8 cellular contexts compared by ENCODE assay signal in the genomic region with DNA sequence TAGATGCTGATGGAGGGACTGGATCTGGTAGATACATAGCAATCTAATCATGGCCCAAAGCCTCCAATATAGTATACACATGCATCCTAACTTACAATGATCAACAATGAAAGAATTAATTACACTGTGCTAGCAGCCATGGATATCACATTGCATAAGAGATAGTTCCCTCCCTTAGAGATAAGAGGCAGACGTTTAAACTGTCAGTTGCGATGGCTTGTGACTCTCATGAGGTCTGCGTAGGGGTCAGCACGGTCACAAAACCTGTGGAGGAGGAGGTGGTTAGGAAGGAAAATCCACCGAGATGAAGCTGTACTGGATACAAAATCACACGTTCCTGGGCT. TPM values are rescaled to one million over a fixed set of nuclear protein-coding genes. Genes with fewer than 3 reads are reported as not detected.
DNase-seq lines count a peak whose midpoint lies in the region; ATAC-seq, FAIRE-seq and TF ChIP-seq lines count a peak whose summit lies in the region.

No MANE protein-coding gene starts in this region.

- H3K27me3 ChIP-seq in subcutaneous abdominal adipose tissue (ENCODE audit: control insufficient read depth in 5 of 5, insufficient read depth in 4 of 5, low read length in 5 of 5), result no peaks in the 10 kb centered on the region

- H3K4me3 ChIP-seq in iPS-18c (ENCODE audit: insufficient read depth, low read depth, low read length) (peak overlapping the region; percentile 92), subcutaneous abdominal adipose tissue (ENCODE audit: low read depth in 1 of 5, low read length in 5 of 5) (peak overlapping the region; percentile 71 to 91 (median 80))

- peak overlapping the region; percentile 95 for H3K4me3 Mint-ChIP-seq in activated CD8-positive, alpha-beta T cell treated with anti-CD3 and anti-CD28 coated beads for 36 hours

- CTCF ChIA-PET in activated CD8-positive, alpha-beta T cell treated with anti-CD3 and anti-CD28 coated beads for 36 hours (lab: Charles Lee), result interaction anchor here (0.7 to 3.1 kb wide), 6 partner anchors 9 to 77 kb away, joined by 3 to 15 read pairs (median 5); no protein-coding TSS in a partner anchor

- DNase-seq in SHP77 treated with DMSO at 0.1 percent for 48 hours (lab: John Stamatoyannopoulos, UW) (peak; percentile 10), SHP77 (lab: John Stamatoyannopoulos, UW) (no peak), NK-92 (lab: John Stamatoyannopoulos, UW; ENCODE audit: unreplicated experiment) (no peak), urothelium cell line (ENCODE audit: low spot score) (no peak)
- no peak for DNase-seq in activated CD8-positive, alpha-beta T cell treated with anti-CD3 and anti-CD28 coated beads for 36 hours

- no peak for ATAC-seq in activated CD8-positive, alpha-beta T cell treated with anti-CD3 and anti-CD28 coated beads for 36 hours
- no peak for ATAC-seq in GM18867 (IDR thresholded peaks at IDR 0.05; ENCODE audit: unreplicated experiment)

- peak overlapping the region in 2 of 5 donors; percentile 66 to 67 for H3K9ac ChIP-seq in subcutaneous abdominal adipose tissue (ENCODE audit: low read length in 5 of 5)

- peaks cover 2% of the 10 kb centered on the region for H3K36me3 Mint-ChIP-seq in activated CD8-positive, alpha-beta T cell treated with anti-CD3 and anti-CD28 coated beads for 36 hours (ENCODE audit: low read depth)

- TF ChIP-seq CTCF in activated CD8-positive, alpha-beta T cell treated with anti-CD3 and anti-CD28 coated beads for 36 hours (IDR thresholded peaks at IDR 0.05), result no peak

- H3K9me3 ChIP-seq in iPS-18c (ENCODE audit: control insufficient read depth, insufficient read depth, low read length), result no peaks in the 10 kb centered on the region
- H3K9me3 ChIP-seq in subcutaneous abdominal adipose tissue (ENCODE audit: control insufficient read depth in 5 of 5, low read length in 5 of 5), result no peaks in the 10 kb centered on the region

- peaks cover 35% of the 10 kb centered on the region for H3K4me1 Mint-ChIP-seq in activated CD8-positive, alpha-beta T cell treated with anti-CD3 and anti-CD28 coated beads for 36 hours (ENCODE audit: low read depth)

- H3K27ac Mint-ChIP-seq in activated CD8-positive, alpha-beta T cell treated with anti-CD3 and anti-CD28 coated beads for 36 hours, result peak overlapping the region; percentile 57

- H3K4me1 ChIP-seq in subcutaneous abdominal adipose tissue (ENCODE audit: control insufficient read depth in 5 of 5, insufficient read depth in 5 of 5, low read length in 5 of 5), result peaks cover 12 to 49% (median 34%) of the 10 kb centered on the region in 5 donors

- peaks cover 2% of the 10 kb centered on the region for H3K27me3 Mint-ChIP-seq in activated CD8-positive, alpha-beta T cell treated with anti-CD3 and anti-CD28 coated beads for 36 hours

- intact Hi-C loops in activated CD8-positive, alpha-beta T cell treated with anti-CD3 and anti-CD28 coated beads for 36 hours (cut with micrococcal nuclease), result no loop called here

- no peaks in the 10 kb centered on the region for H3K36me3 ChIP-seq in subcutaneous abdominal adipose tissue (ENCODE audit: control insufficient read depth in 5 of 5, insufficient read depth in 5 of 5, low read length in 5 of 5)

- no peak for FAIRE-seq in urothelium cell line (lab: Jason Lieb, UNC)

- H3K27ac ChIP-seq in subcutaneous abdominal adipose tissue (ENCODE audit: low read depth, low read length), result peak overlapping the region; percentile 37

- peaks cover 2% of the 10 kb centered on the region for H3K9me3 Mint-ChIP-seq in activated CD8-positive, alpha-beta T cell treated with anti-CD3 and anti-CD28 coated beads for 36 hours

- POLR2A ChIA-PET in activated CD8-positive, alpha-beta T cell treated with anti-CD3 and anti-CD28 coated beads for 36 hours (lab: Charles Lee), result interaction anchor here (1.0 to 2.2 kb wide), 3 partner anchors 9 to 26 kb away, joined by 3 to 13 read pairs (median 3); no protein-coding TSS in a partner anchor

RNA-seq across cellular contexts. Expression of gene RALB, which starts 0.8 kb away (rescaled TPM):
- total RNA-seq in activated CD8-positive, alpha-beta T cell treated with anti-CD3 and anti-CD28 coated beads for 36 hours, result 10 to 100 TPM; 16.7 to 17.6 TPM

RNA-seq across cellular contexts. Expression of gene TMEM185B, which starts 28.6 kb away (rescaled TPM):
- total RNA-seq in activated CD8-positive, alpha-beta T cell treated with anti-CD3 and anti-CD28 coated beads for 36 hours, result 10 to 100 TPM; 16.7 to 17.2 TPM
